Comparison of ENCODE assay signal across 2 cellular contexts in the genomic region with DNA sequence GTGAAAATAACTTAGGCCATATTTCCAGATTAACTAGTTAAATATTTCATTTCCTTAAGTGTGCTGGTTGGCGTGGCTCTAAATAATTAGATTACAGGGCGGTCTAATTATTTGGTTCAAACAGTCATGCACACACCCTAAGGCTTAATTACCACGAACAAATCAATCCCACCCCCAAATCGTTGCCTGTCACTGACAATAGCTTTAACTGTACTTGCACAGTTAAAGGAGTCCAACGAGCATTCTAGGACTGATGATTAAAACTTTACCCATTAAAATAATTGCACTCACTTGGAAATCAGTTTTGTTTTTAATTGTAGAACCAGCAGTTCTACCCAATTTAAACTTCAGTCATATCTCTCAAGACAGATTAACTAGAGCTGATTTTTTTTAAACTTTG.
TF ChIP-seq lines count a peak whose summit lies in the region.

No MANE protein-coding gene starts in this region.

TF ChIP-seq in SK-N-SH, 30 proteins besides CTCF, POLR2A, EP300 and RAD21 (continued from another document):
- TF ChIP-seq, protein P1, sequence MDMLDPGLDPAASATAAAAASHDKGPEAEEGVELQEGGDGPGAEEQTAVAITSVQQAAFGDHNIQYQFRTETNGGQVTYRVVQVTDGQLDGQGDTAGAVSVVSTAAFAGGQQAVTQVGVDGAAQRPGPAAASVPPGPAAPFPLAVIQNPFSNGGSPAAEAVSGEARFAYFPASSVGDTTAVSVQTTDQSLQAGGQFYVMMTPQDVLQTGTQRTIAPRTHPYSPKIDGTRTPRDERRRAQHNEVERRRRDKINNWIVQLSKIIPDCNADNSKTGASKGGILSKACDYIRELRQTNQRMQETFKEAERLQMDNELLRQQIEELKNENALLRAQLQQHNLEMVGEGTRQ (IDR thresholded peaks at IDR 0.05; ENCODE audit: borderline replicate concordance, low read depth, low read length), result no peak
- TF ChIP-seq FOXM1 (IDR thresholded peaks at IDR 0.05; ENCODE audit: low read depth), result no peak
- TF ChIP-seq, protein P2, sequence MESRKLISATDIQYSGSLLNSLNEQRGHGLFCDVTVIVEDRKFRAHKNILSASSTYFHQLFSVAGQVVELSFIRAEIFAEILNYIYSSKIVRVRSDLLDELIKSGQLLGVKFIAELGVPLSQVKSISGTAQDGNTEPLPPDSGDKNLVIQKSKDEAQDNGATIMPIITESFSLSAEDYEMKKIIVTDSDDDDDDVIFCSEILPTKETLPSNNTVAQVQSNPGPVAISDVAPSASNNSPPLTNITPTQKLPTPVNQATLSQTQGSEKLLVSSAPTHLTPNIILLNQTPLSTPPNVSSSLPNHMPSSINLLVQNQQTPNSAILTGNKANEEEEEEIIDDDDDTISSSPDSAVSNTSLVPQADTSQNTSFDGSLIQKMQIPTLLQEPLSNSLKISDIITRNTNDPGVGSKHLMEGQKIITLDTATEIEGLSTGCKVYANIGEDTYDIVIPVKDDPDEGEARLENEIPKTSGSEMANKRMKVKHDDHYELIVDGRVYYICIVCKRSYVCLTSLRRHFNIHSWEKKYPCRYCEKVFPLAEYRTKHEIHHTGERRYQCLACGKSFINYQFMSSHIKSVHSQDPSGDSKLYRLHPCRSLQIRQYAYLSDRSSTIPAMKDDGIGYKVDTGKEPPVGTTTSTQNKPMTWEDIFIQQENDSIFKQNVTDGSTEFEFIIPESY (IDR thresholded peaks at IDR 0.05; ENCODE audit: borderline replicate concordance, low read depth), result no peak
- TF ChIP-seq EZH2phosphoT487 (IDR thresholded peaks at IDR 0.05; ENCODE audit: borderline replicate concordance, low read depth), result no peak
- TF ChIP-seq MXI1 (IDR thresholded peaks at IDR 0.05; ENCODE audit: low read depth, low read length), result no peak
- TF ChIP-seq, protein P3, sequence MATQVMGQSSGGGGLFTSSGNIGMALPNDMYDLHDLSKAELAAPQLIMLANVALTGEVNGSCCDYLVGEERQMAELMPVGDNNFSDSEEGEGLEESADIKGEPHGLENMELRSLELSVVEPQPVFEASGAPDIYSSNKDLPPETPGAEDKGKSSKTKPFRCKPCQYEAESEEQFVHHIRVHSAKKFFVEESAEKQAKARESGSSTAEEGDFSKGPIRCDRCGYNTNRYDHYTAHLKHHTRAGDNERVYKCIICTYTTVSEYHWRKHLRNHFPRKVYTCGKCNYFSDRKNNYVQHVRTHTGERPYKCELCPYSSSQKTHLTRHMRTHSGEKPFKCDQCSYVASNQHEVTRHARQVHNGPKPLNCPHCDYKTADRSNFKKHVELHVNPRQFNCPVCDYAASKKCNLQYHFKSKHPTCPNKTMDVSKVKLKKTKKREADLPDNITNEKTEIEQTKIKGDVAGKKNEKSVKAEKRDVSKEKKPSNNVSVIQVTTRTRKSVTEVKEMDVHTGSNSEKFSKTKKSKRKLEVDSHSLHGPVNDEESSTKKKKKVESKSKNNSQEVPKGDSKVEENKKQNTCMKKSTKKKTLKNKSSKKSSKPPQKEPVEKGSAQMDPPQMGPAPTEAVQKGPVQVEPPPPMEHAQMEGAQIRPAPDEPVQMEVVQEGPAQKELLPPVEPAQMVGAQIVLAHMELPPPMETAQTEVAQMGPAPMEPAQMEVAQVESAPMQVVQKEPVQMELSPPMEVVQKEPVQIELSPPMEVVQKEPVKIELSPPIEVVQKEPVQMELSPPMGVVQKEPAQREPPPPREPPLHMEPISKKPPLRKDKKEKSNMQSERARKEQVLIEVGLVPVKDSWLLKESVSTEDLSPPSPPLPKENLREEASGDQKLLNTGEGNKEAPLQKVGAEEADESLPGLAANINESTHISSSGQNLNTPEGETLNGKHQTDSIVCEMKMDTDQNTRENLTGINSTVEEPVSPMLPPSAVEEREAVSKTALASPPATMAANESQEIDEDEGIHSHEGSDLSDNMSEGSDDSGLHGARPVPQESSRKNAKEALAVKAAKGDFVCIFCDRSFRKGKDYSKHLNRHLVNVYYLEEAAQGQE (IDR thresholded peaks at IDR 0.05; ENCODE audit: low read depth, low read length), result no peak
- no peak for TF ChIP-seq NRF1 (IDR thresholded peaks at IDR 0.05; ENCODE audit: low read depth, low read length)

TF ChIP-seq in SK-N-SH treated with all-trans-retinoic acid at 6 μM for 48 hours, 23 proteins besides CTCF, POLR2A, EP300 and RAD21 (continued from another document):
- TF ChIP-seq, protein P4, sequence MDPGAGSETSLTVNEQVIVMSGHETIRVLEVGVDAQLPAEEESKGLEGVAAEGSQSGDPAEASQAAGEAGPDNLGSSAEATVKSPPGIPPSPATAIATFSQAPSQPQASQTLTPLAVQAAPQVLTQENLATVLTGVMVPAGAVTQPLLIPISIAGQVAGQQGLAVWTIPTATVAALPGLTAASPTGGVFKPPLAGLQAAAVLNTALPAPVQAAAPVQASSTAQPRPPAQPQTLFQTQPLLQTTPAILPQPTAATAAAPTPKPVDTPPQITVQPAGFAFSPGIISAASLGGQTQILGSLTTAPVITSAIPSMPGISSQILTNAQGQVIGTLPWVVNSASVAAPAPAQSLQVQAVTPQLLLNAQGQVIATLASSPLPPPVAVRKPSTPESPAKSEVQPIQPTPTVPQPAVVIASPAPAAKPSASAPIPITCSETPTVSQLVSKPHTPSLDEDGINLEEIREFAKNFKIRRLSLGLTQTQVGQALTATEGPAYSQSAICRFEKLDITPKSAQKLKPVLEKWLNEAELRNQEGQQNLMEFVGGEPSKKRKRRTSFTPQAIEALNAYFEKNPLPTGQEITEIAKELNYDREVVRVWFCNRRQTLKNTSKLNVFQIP (CRISPR knock-in tag; IDR thresholded peaks at IDR 0.05; ENCODE audit: borderline replicate concordance, low read depth), result no peak
- no peak for TF ChIP-seq ZFP3 (CRISPR knock-in tag; IDR thresholded peaks at IDR 0.05)
- TF ChIP-seq ZFP30 (CRISPR knock-in tag; IDR thresholded peaks at IDR 0.05), result no peak
- no peak for TF ChIP-seq ZNF70 (CRISPR knock-in tag; IDR thresholded peaks at IDR 0.05)
- TF ChIP-seq TCF4 (CRISPR knock-in tag; IDR thresholded peaks at IDR 0.05; ENCODE audit: borderline replicate concordance), result no peak
- no peak for TF ChIP-seq BACH2 (CRISPR knock-in tag; IDR thresholded peaks at IDR 0.05; ENCODE audit: borderline replicate concordance)
- no peak for TF ChIP-seq OSR1 (CRISPR knock-in tag; IDR thresholded peaks at IDR 0.05)
